ENCODE assay signal across 1 cellular context in genomic region chr6:2998249-2999004, GRCh38.
TF ChIP-seq lines count a peak whose summit lies in the region.

No MANE protein-coding gene starts in this region.

TF ChIP-seq in K562, 482 proteins besides CTCF, POLR2A, EP300 and RAD21 (continued from another document):
- TF ChIP-seq PRDM10 (IDR thresholded peaks at IDR 0.05; ENCODE audit: partially characterized antibody) (peak; percentile 85), CEBPB (tag; IDR thresholded peaks at IDR 0.05) (peak; percentile 85), CEBPG (CRISPR knock-in tag; IDR thresholded peaks at IDR 0.05) (peak; percentile 54; the same call in 1 of the 2 replicates), CEBPG (tag; conservative IDR thresholded peaks at IDR 0.05 in 1 of 2, IDR thresholded peaks at IDR 0.05 in 1 of 2) (peak; percentile 48 to 80), DMBX1 (CRISPR knock-in tag; IDR thresholded peaks at IDR 0.05; ENCODE audit: borderline replicate concordance) (0 out of 2 replicates have a peak, but pooled peaks have one; percentile 41)
